In genomic region chrX:53265771-53266170, GRCh38 we compare ENCODE assay signal across 1 cellular context.
TF ChIP-seq lines count a peak whose summit lies in the region.

No MANE protein-coding gene starts in this region.

TF ChIP-seq in HEK293, 187 proteins besides CTCF, POLR2A, EP300 and RAD21 (continued from another document):
- TF ChIP-seq, protein P1, sequence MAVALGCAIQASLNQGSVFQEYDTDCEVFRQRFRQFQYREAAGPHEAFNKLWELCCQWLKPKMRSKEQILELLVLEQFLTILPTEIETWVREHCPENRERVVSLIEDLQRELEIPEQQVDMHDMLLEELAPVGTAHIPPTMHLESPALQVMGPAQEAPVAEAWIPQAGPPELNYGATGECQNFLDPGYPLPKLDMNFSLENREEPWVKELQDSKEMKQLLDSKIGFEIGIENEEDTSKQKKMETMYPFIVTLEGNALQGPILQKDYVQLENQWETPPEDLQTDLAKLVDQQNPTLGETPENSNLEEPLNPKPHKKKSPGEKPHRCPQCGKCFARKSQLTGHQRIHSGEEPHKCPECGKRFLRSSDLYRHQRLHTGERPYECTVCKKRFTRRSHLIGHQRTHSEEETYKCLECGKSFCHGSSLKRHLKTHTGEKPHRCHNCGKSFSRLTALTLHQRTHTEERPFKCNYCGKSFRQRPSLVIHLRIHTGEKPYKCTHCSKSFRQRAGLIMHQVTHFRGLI (tag by site-specific recombination; IDR thresholded peaks at IDR 0.05), result no peak
- TF ChIP-seq ZBTB11 (tag by site-specific recombination; conservative IDR thresholded peaks at IDR 0.05; ENCODE audit: low read depth) (no peak), GFI1B (tag by site-specific recombination; IDR thresholded peaks at IDR 0.05) (peak; percentile 37; the same call in 1 of the 2 replicates), ZBTB21 (tag by site-specific recombination; IDR thresholded peaks at IDR 0.05) (no peak), KLF8 (tag by site-specific recombination; IDR thresholded peaks at IDR 0.05) (no peak), SETDB1 (IDR thresholded peaks at IDR 0.05; ENCODE audit: insufficient read length, low read length) (no peak)
